ENCODE assay signal across 1 cellular context in the genomic region with DNA sequence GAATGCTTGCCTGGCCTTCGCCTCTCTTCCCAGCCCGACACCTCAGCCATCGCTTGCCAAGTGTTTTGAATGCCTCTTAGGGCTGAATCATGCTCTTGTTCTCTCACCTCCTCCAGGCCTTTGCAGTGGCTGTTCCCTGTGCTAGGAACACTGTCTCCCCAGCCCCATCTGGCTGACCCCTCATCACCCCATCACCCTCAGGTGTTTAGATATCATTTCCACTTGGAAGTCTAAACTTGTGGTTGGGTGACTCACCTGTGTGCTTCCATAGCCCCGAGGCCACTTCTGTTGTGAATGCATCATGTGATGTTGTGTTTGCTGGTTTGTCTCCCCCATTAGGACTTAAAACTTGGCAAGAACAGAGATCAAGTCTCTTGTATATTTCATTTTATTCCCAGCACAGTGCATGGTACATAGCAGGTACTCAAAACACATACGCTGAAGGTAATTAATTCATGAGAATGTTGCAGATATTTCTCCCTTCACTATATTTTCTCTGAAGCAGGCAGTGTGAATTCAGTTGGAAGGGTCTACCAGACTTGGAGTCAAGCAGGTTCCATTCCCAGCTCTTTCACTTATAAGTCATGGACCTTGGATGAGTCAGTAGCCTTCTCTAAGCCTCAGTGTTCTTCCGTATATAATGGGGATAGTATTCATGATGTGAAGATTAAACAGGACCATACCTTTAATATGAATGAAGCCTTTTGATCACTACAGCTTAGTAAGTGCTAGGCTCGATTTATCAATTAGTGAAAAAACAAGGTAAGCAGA.
TF ChIP-seq lines count a peak whose summit lies in the region.

No MANE protein-coding gene starts in this region.

TF ChIP-seq in HepG2, 621 proteins besides CTCF, POLR2A, EP300 and RAD21 (continued from another document):
- TF ChIP-seq, protein P1, sequence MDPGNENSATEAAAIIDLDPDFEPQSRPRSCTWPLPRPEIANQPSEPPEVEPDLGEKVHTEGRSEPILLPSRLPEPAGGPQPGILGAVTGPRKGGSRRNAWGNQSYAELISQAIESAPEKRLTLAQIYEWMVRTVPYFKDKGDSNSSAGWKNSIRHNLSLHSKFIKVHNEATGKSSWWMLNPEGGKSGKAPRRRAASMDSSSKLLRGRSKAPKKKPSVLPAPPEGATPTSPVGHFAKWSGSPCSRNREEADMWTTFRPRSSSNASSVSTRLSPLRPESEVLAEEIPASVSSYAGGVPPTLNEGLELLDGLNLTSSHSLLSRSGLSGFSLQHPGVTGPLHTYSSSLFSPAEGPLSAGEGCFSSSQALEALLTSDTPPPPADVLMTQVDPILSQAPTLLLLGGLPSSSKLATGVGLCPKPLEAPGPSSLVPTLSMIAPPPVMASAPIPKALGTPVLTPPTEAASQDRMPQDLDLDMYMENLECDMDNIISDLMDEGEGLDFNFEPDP (CRISPR knock-in tag; conservative IDR thresholded peaks at IDR 0.05): no peak
- TF ChIP-seq, protein P2, sequence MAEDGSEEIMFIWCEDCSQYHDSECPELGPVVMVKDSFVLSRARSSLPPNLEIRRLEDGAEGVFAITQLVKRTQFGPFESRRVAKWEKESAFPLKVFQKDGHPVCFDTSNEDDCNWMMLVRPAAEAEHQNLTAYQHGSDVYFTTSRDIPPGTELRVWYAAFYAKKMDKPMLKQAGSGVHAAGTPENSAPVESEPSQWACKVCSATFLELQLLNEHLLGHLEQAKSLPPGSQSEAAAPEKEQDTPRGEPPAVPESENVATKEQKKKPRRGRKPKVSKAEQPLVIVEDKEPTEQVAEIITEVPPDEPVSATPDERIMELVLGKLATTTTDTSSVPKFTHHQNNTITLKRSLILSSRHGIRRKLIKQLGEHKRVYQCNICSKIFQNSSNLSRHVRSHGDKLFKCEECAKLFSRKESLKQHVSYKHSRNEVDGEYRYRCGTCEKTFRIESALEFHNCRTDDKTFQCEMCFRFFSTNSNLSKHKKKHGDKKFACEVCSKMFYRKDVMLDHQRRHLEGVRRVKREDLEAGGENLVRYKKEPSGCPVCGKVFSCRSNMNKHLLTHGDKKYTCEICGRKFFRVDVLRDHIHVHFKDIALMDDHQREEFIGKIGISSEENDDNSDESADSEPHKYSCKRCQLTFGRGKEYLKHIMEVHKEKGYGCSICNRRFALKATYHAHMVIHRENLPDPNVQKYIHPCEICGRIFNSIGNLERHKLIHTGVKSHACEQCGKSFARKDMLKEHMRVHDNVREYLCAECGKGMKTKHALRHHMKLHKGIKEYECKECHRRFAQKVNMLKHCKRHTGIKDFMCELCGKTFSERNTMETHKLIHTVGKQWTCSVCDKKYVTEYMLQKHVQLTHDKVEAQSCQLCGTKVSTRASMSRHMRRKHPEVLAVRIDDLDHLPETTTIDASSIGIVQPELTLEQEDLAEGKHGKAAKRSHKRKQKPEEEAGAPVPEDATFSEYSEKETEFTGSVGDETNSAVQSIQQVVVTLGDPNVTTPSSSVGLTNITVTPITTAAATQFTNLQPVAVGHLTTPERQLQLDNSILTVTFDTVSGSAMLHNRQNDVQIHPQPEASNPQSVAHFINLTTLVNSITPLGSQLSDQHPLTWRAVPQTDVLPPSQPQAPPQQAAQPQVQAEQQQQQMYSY (CRISPR knock-in tag; IDR thresholded peaks at IDR 0.05): no peak
- no peak for TF ChIP-seq TGIF2 (CRISPR knock-in tag; IDR thresholded peaks at IDR 0.05)
- no peak for TF ChIP-seq MYC (CRISPR knock-in tag; IDR thresholded peaks at IDR 0.05; ENCODE audit: borderline replicate concordance)
- TF ChIP-seq MLLT10 (CRISPR knock-in tag; IDR thresholded peaks at IDR 0.05): no peak
TF ChIP-seq in HepG2: peak in this region for 0.
